In genomic region chr14:79809849-79810612, GRCh38 we compare ENCODE assay signal across 8 cellular contexts.
DNase-seq lines count a peak whose midpoint lies in the region; ATAC-seq, FAIRE-seq and TF ChIP-seq lines count a peak whose summit lies in the region.

No MANE protein-coding gene starts in this region.

- H3K27me3 Mint-ChIP-seq in activated T-cell treated with anti-CD3 and anti-CD28 coated beads, Interleukin-2, amount 50 U/mL, for 72 hours (ENCODE audit: low read depth): no peaks in the 10 kb centered on the region
- no peaks in the 10 kb centered on the region for H3K27me3 Mint-ChIP-seq in T-helper 2 cell treated with Interferon-gamma antibody and Interleukin-4, amounts not matched to agents 5 μg/mL and 100 μg/mL, for 36 hours (ENCODE audit: low read depth)

- TF ChIP-seq CTCF in A549 (IDR thresholded peaks at IDR 0.05): peak; percentile 44

- H3K4me3 ChIP-seq in A549: no peak overlapping the region

- TF ChIP-seq RAD21 in A549 (conservative IDR thresholded peaks at IDR 0.05 in 1 of 2, IDR thresholded peaks at IDR 0.05 in 1 of 2): peak; percentile 47 to 59; a peak in 4 of 5 replicates

- H3K36me3 Mint-ChIP-seq in activated T-cell treated with anti-CD3 and anti-CD28 coated beads, Interleukin-2, amount 50 U/mL, for 72 hours (ENCODE audit: insufficient read depth in 2 of 2): no peaks in the 10 kb centered on the region
- no peaks in the 10 kb centered on the region for H3K36me3 Mint-ChIP-seq in T-helper 2 cell treated with Interferon-gamma antibody and Interleukin-4, amounts not matched to agents 5 μg/mL and 100 μg/mL, for 36 hours (ENCODE audit: low read depth)

- CTCF ChIA-PET in A549 (lab: Yijun Ruan, JAX): interaction anchor here (0.6 to 1.8 kb wide), 11 partner anchors 10 to 1056 kb away, joined by 3 to 11 read pairs (median 4); no protein-coding TSS in a partner anchor

- no peak overlapping the region for H3K27ac Mint-ChIP-seq in activated T-cell treated with anti-CD3 and anti-CD28 coated beads, Interleukin-2, amount 50 U/mL, for 72 hours
- H3K27ac Mint-ChIP-seq in T-helper 2 cell treated with Interferon-gamma antibody and Interleukin-4, amounts not matched to agents 5 μg/mL and 100 μg/mL, for 36 hours: no peak overlapping the region

- DNase-seq in A549 (ENCODE audit: low read depth in 1 of 2, low spot score in 1 of 2): peak; percentile 5 to 55
- peak; percentile 36 for DNase-seq in H4 (ENCODE audit: low spot score)
- peak; percentile 12 for DNase-seq in NCI-H748 treated with DMSO at 0.1 percent for 48 hours (lab: John Stamatoyannopoulos, UW)
- DNase-seq in globus pallidus (ENCODE audit: low spot score): peak; percentile 83
- DNase-seq in activated T-cell treated with anti-CD3 and anti-CD28 coated beads, Interleukin-2, amount 50 U/mL, for 72 hours: no peak
- DNase-seq in T-helper 2 cell treated with Interferon-gamma antibody and Interleukin-4, amounts not matched to agents 5 μg/mL and 100 μg/mL, for 36 hours (ENCODE audit: low spot score): no peak

- H3K9me3 ChIP-seq in A549: no peaks in the 10 kb centered on the region

- peak; percentile 57 to 66; a peak in 4 of 6 replicates for ATAC-seq in A549
- ATAC-seq in GM18873 (IDR thresholded peaks at IDR 0.05; ENCODE audit: low FRiP score, unreplicated experiment): no peak
- ATAC-seq in activated T-cell treated with anti-CD3 and anti-CD28 coated beads, Interleukin-2, amount 50 U/mL, for 72 hours (replicated peaks in 1 of 2): no peak
- ATAC-seq in HG03432 (IDR thresholded peaks at IDR 0.05; ENCODE audit: unreplicated experiment): no peak

- H3K27ac ChIP-seq in A549: no peak overlapping the region

- 11% methylated on average over 3 of the region's 3 CpGs for WGBS in A549 (ENCODE audit: missing lambda C conversion rate)

- H3K9me3 Mint-ChIP-seq in activated T-cell treated with anti-CD3 and anti-CD28 coated beads, Interleukin-2, amount 50 U/mL, for 72 hours: peaks cover 0 to 2% of the 10 kb centered on the region in 2 donors
- H3K9me3 Mint-ChIP-seq in T-helper 2 cell treated with Interferon-gamma antibody and Interleukin-4, amounts not matched to agents 5 μg/mL and 100 μg/mL, for 36 hours: peaks cover 9% of the 10 kb centered on the region

- TF ChIP-seq EP300 in A549 (IDR thresholded peaks at IDR 0.05): no peak

- no peaks in the 10 kb centered on the region for H3K4me1 ChIP-seq in A549

- POLR2A ChIA-PET in A549 (lab: Yijun Ruan, JAX): no interaction called here

- H3K4me1 Mint-ChIP-seq in activated T-cell treated with anti-CD3 and anti-CD28 coated beads, Interleukin-2, amount 50 U/mL, for 72 hours (ENCODE audit: low read depth): no peaks in the 10 kb centered on the region
- no peaks in the 10 kb centered on the region for H3K4me1 Mint-ChIP-seq in T-helper 2 cell treated with Interferon-gamma antibody and Interleukin-4, amounts not matched to agents 5 μg/mL and 100 μg/mL, for 36 hours (ENCODE audit: low read depth)

- no peak overlapping the region for H3K4me3 Mint-ChIP-seq in activated T-cell treated with anti-CD3 and anti-CD28 coated beads, Interleukin-2, amount 50 U/mL, for 72 hours
- no peak overlapping the region for H3K4me3 Mint-ChIP-seq in T-helper 2 cell treated with Interferon-gamma antibody and Interleukin-4, amounts not matched to agents 5 μg/mL and 100 μg/mL, for 36 hours

- H3K4me2 ChIP-seq in A549: no peak overlapping the region

- peak; percentile 79 for FAIRE-seq in A549 (lab: Jason Lieb, UNC)

- TF ChIP-seq POLR2A in A549 (IDR thresholded peaks at IDR 0.05; ENCODE audit: low read length): no peak

TF ChIP-seq in A549, 52 proteins besides CTCF, POLR2A, EP300 and RAD21:
- TF ChIP-seq SMC3 (IDR thresholded peaks at IDR 0.05): peak; percentile 56; the same call in 2 of the 3 replicates
- no peak for TF ChIP-seq RFX5 (IDR thresholded peaks at IDR 0.05)

Comparison
In these comparisons a context has a peak if more than half of its experiments do, and no peak if none do; other contexts are left out.
1. ATAC-seq: peak in A549 (2 of 2); none in GM18873 (single experiment), activated T-cell treated with anti-CD3 and anti-CD28 coated beads, Interleukin-2, amount 50 U/mL, for 72 hours (0 of 2) and HG03432 (single experiment).
2. DNase-seq: peak in A549 (2 of 2), H4 (single experiment), NCI-H748 treated with DMSO at 0.1 percent for 48 hours (single experiment) and globus pallidus (single experiment); none in activated T-cell treated with anti-CD3 and anti-CD28 coated beads, Interleukin-2, amount 50 U/mL, for 72 hours (0 of 2) and T-helper 2 cell treated with Interferon-gamma antibody and Interleukin-4, amounts not matched to agents 5 μg/mL and 100 μg/mL, for 36 hours (single experiment).